ENCODE assay signal across 8 cellular contexts in genomic region chr14:32201816-32202467, GRCh38. TPM values are rescaled to one million over a fixed set of nuclear protein-coding genes. Genes with fewer than 3 reads are reported as not detected.
DNase-seq lines count a peak whose midpoint lies in the region; ATAC-seq and TF ChIP-seq lines count a peak whose summit lies in the region.

Gene RNU6-7, plus strand, starts transcription at chr14:32202045.

- no peaks in the 10 kb centered on the region for H3K36me3 ChIP-seq in upper lobe of left lung

- TF ChIP-seq CTCF in endothelial cell (IDR thresholded peaks at IDR 0.05; ENCODE audit: unreplicated experiment) (no peak), upper lobe of left lung (IDR thresholded peaks at IDR 0.05) (no peak)

- H3K9me3 Mint-ChIP-seq in activated CD4-positive, alpha-beta T cell treated with anti-CD3 and anti-CD28 coated beads, Interleukin-2, amount 10 ng/mL, durations not matched to agents 7 days and 5 days = no peaks in the 10 kb centered on the region
- H3K9me3 Mint-ChIP-seq in endothelial cell (ENCODE audit: unreplicated experiment) = no peaks in the 10 kb centered on the region
- peaks cover 0 to 4% (median 0%) of the 10 kb centered on the region in 9 donors for H3K9me3 Mint-ChIP-seq in naive thymus-derived CD8-positive, alpha-beta T cell

- H3K4me3 ChIP-seq in upper lobe of left lung = peak within 1 kb of the TSS; percentile 36 to 87 (median 68)

- H3K27ac Mint-ChIP-seq in activated CD4-positive, alpha-beta T cell treated with anti-CD3 and anti-CD28 coated beads, Interleukin-2, amount 10 ng/mL, durations not matched to agents 7 days and 5 days = peak within 1 kb of the TSS; percentile 97
- H3K27ac Mint-ChIP-seq in endothelial cell (ENCODE audit: unreplicated experiment) = peak within 1 kb of the TSS; percentile 98
- peak within 1 kb of the TSS; percentile 99 to 100 (median 100) for H3K27ac Mint-ChIP-seq in naive thymus-derived CD8-positive, alpha-beta T cell

- WGBS in upper lobe of left lung, 2 donors = 1 to 9% methylated on average over 24 to 38 of the region's 38 CpGs

- H3K27ac ChIP-seq in upper lobe of left lung = peak within 1 kb of the TSS; percentile 87 to 92 (median 88)

- CTCF ChIA-PET in activated CD4-positive, alpha-beta T cell treated with anti-CD3 and anti-CD28 coated beads, Interleukin-2, amount 10 ng/mL, durations not matched to agents 7 days and 5 days (lab: Charles Lee) = interaction anchor here (0.6 kb wide), 1 partner anchor 170 kb away, joined by 4 read pairs; no protein-coding TSS in a partner anchor

- peaks cover 5% of the 10 kb centered on the region for H3K27me3 Mint-ChIP-seq in activated CD4-positive, alpha-beta T cell treated with anti-CD3 and anti-CD28 coated beads, Interleukin-2, amount 10 ng/mL, durations not matched to agents 7 days and 5 days
- H3K27me3 Mint-ChIP-seq in endothelial cell (ENCODE audit: unreplicated experiment) = no peaks in the 10 kb centered on the region
- H3K27me3 Mint-ChIP-seq in naive thymus-derived CD8-positive, alpha-beta T cell = peaks cover 0 to 5% (median 0%) of the 10 kb centered on the region in 5 donors

- no peaks in the 10 kb centered on the region for H3K27me3 ChIP-seq in upper lobe of left lung

- H3K36me3 Mint-ChIP-seq in activated CD4-positive, alpha-beta T cell treated with anti-CD3 and anti-CD28 coated beads, Interleukin-2, amount 10 ng/mL, durations not matched to agents 7 days and 5 days (ENCODE audit: low read depth) = peaks cover 2% of the 10 kb centered on the region
- no peaks in the 10 kb centered on the region for H3K36me3 Mint-ChIP-seq in endothelial cell (ENCODE audit: low read depth, unreplicated experiment)
- peaks cover 0 to 3% (median 0%) of the 10 kb centered on the region in 3 donors for H3K36me3 Mint-ChIP-seq in naive thymus-derived CD8-positive, alpha-beta T cell

- peak within 1 kb of the TSS; percentile 86 for H3K4me3 Mint-ChIP-seq in activated CD4-positive, alpha-beta T cell treated with anti-CD3 and anti-CD28 coated beads, Interleukin-2, amount 10 ng/mL, durations not matched to agents 7 days and 5 days
- peak within 1 kb of the TSS; percentile 92 for H3K4me3 Mint-ChIP-seq in endothelial cell (ENCODE audit: unreplicated experiment)
- H3K4me3 Mint-ChIP-seq in naive thymus-derived CD8-positive, alpha-beta T cell = peak within 1 kb of the TSS; percentile 88 to 96 (median 95)

- DNase-seq in DMS53 treated with DMSO at 0.1 percent for 48 hours (lab: John Stamatoyannopoulos, UW; ENCODE audit: unreplicated experiment) (peak; percentile 54), NCI-H1694 (lab: John Stamatoyannopoulos, UW) (peak; percentile 64), endothelial cell (ENCODE audit: low spot score) (peak; percentile 39), upper lobe of left lung (no peak), amniotic stem cell (lab: John Stamatoyannopoulos, UW) (no peak), left lobe of liver (ENCODE audit: low spot score) (no peak)
- peak; percentile 15 for DNase-seq in activated CD4-positive, alpha-beta T cell treated with anti-CD3 and anti-CD28 coated beads, Interleukin-2, amount 10 ng/mL, durations not matched to agents 7 days and 5 days
- DNase-seq in naive thymus-derived CD8-positive, alpha-beta T cell = peak in 7 of 10 donors; percentile 11 to 85 (median 75)

- H3K4me1 Mint-ChIP-seq in activated CD4-positive, alpha-beta T cell treated with anti-CD3 and anti-CD28 coated beads, Interleukin-2, amount 10 ng/mL, durations not matched to agents 7 days and 5 days = peaks cover 48% of the 10 kb centered on the region
- peaks cover 7% of the 10 kb centered on the region for H3K4me1 Mint-ChIP-seq in endothelial cell (ENCODE audit: unreplicated experiment)
- peaks cover 16 to 50% (median 28%) of the 10 kb centered on the region in 4 donors for H3K4me1 Mint-ChIP-seq in naive thymus-derived CD8-positive, alpha-beta T cell

- H3K4me1 ChIP-seq in upper lobe of left lung = peaks cover 6 to 31% (median 10%) of the 10 kb centered on the region in 4 donors

- POLR2A ChIA-PET in activated CD4-positive, alpha-beta T cell treated with anti-CD3 and anti-CD28 coated beads, Interleukin-2, amount 10 ng/mL, durations not matched to agents 7 days and 5 days (lab: Charles Lee) = no interaction called here
- POLR2A ChIA-PET in naive thymus-derived CD8-positive, alpha-beta T cell (lab: Charles Lee) = interaction anchor here (0.5 to 2.9 kb wide), 5 partner anchors 125 to 994 kb away, joined by 3 to 44 read pairs (median 5); partner anchors contain the start of genes ARHGAP5, DTD2 and HECTD1

- TF ChIP-seq POLR2A in upper lobe of left lung (IDR thresholded peaks at IDR 0.05) = no peak

- H3K9me3 ChIP-seq in upper lobe of left lung = no peaks in the 10 kb centered on the region

- ATAC-seq in naive thymus-derived CD8-positive, alpha-beta T cell = peak; percentile 19 to 30
- ATAC-seq in upper lobe of left lung (ENCODE audit: low FRiP score in 2 of 2) (peak in 1 of 2 donors; percentile 15), left lobe of liver (no peak)

- no peak for TF ChIP-seq EP300 in upper lobe of left lung (IDR thresholded peaks at IDR 0.05)

RNA-seq across cellular contexts. Expression of gene RNU6-7, which starts in this region (rescaled TPM):
- total RNA-seq in activated CD4-positive, alpha-beta T cell treated with anti-CD3 and anti-CD28 coated beads, Interleukin-2, amount 10 ng/mL, durations not matched to agents 7 days and 5 days = not detected
- total RNA-seq in endothelial cell (ENCODE audit: unreplicated experiment) = not detected
- total RNA-seq in naive thymus-derived CD8-positive, alpha-beta T cell = not detected
- polyA plus RNA-seq in naive thymus-derived CD8-positive, alpha-beta T cell = not detected
- not detected for total RNA-seq in upper lobe of left lung
- not detected for total RNA-seq in left lobe of liver

Comparison
In these comparisons a context has a peak if more than half of its experiments do, and no peak if none do; other contexts are left out.
1. Peak in DNase-seq in activated CD4-positive, alpha-beta T cell treated with anti-CD3 and anti-CD28 coated beads, Interleukin-2, amount 10 ng/mL, durations not matched to agents 7 days and 5 days; RNA of the gene not detected or under 1 TPM.
2. Peak in DNase-seq in endothelial cell; RNA of the gene not detected or under 1 TPM.
3. Peak in DNase-seq and ATAC-seq in naive thymus-derived CD8-positive, alpha-beta T cell; RNA of the gene not detected or under 1 TPM.
4. DNase-seq: peak in DMS53 treated with DMSO at 0.1 percent for 48 hours (single experiment) and NCI-H1694 (single experiment); none in upper lobe of left lung (0 of 2), amniotic stem cell (single experiment) and left lobe of liver (single experiment).
5. Peak in every context shown above with its lines, with median percentiles within 50 percentile points of each other: H3K27ac Mint-ChIP-seq and H3K4me3 Mint-ChIP-seq.